In genomic region chr1:2820731-2821372, GRCh38 we compare ENCODE assay signal across 21 cellular contexts. TPM values are rescaled to one million over a fixed set of nuclear protein-coding genes. Genes with fewer than 3 reads are reported as not detected.
DNase-seq lines count a peak whose midpoint lies in the region; ATAC-seq and TF ChIP-seq lines count a peak whose summit lies in the region.
"Had no signal": no experiment of that assay in that cellular context is flagged by ENCODE, and none has a peak within 500 bp of the region (broad histone marks: within the 10 kb centered on the region; RNA-seq: fewer than 3 reads in every experiment).

No MANE protein-coding gene starts in this region.

- no peak overlapping the region for H3K4me2 ChIP-seq in osteoblast (ENCODE audit: insufficient read depth, low read length)
- H3K4me2 ChIP-seq: BLaER1 had no signal

- H2AFZ ChIP-seq in osteoblast (ENCODE audit: low read length): no peak overlapping the region
- H2AFZ ChIP-seq: GM23248 had no signal

- H3K9me3 ChIP-seq in right cardiac atrium (ENCODE audit: control insufficient read depth, low read length): no peaks in the 10 kb centered on the region
- no peaks in the 10 kb centered on the region for H3K9me3 ChIP-seq in osteoblast (ENCODE audit: low read depth, low read length)
- H3K9me3 ChIP-seq: BLaER1, Caco-2 had no signal

- no peaks in the 10 kb centered on the region for H4K20me1 ChIP-seq in osteoblast (ENCODE audit: insufficient read depth, low read length)

- H3K27me3 Mint-ChIP-seq in chondrocyte (ENCODE audit: low read depth): no peaks in the 10 kb centered on the region

- no peak for TF ChIP-seq CTCF in chondrocyte (IDR thresholded peaks at IDR 0.05)
- no peak for TF ChIP-seq CTCF in osteoblast (IDR thresholded peaks at IDR 0.05; ENCODE audit: extremely low read depth, low read depth, low read length)

- H3K4me3 Mint-ChIP-seq in chondrocyte (ENCODE audit: unreplicated experiment): no peak overlapping the region
- H3K4me3 Mint-ChIP-seq: B cell; CD4-positive, CD25-positive, alpha-beta regulatory T cell; CD8-positive, alpha-beta T cell had no signal

- intact Hi-C loops in Right ventricle myocardium inferior (cut with DNase I) (no loop called here), cardiac septum (cut with DNase I) (no loop called here), right cardiac atrium (cut with DNase I) (loop anchor here in 3 of 4 donors (5.0 to 10.0 kb wide), 2 partner anchors 594 to 601 kb away; no protein-coding TSS in a partner anchor)

- H3K4me3 ChIP-seq in right cardiac atrium (ENCODE audit: low read length) (no peak overlapping the region), osteoblast (ENCODE audit: insufficient read depth, low read length) (no peak overlapping the region)
- H3K4me3 ChIP-seq: BLaER1, GM12878, GM23248 had no signal

- H3K9me3 Mint-ChIP-seq in chondrocyte (ENCODE audit: low read depth): peaks cover 23% of the 10 kb centered on the region
- H3K9me3 Mint-ChIP-seq: CD4-positive, CD25-positive, alpha-beta regulatory T cell; CD8-positive, alpha-beta T cell had no signal

- no peaks in the 10 kb centered on the region for H3K36me3 ChIP-seq in osteoblast (ENCODE audit: insufficient read depth, low read length)
- H3K36me3 ChIP-seq: BLaER1 had no signal

- 68% methylated on average over 11 of the region's 11 CpGs for WGBS in right cardiac atrium

- ATAC-seq in Right ventricle myocardium inferior (no peak), right cardiac atrium (no peak)
- ATAC-seq: CD8-positive, alpha-beta T cell; GM12878 had no signal

- H3K79me2 ChIP-seq in osteoblast (ENCODE audit: insufficient read depth, low read length): no peaks in the 10 kb centered on the region

- H3K27ac ChIP-seq in right cardiac atrium (ENCODE audit: low read length): no peak overlapping the region
- H3K27ac ChIP-seq in osteoblast (ENCODE audit: low read depth, low read length): no peak overlapping the region
- H3K27ac ChIP-seq: 22Rv1, BLaER1, C4-2B, GM23248 had no signal

- no peaks in the 10 kb centered on the region for H3K4me1 ChIP-seq in right cardiac atrium (ENCODE audit: control insufficient read depth, insufficient read depth, low read length)
- H3K4me1 ChIP-seq in osteoblast (ENCODE audit: insufficient read depth, low read length): no peaks in the 10 kb centered on the region
- H3K4me1 ChIP-seq: Caco-2 had no signal

- H3K27me3 ChIP-seq in right cardiac atrium (ENCODE audit: control insufficient read depth, insufficient read depth): no peaks in the 10 kb centered on the region
- no peaks in the 10 kb centered on the region for H3K27me3 ChIP-seq in osteoblast (ENCODE audit: insufficient read depth, low read length)

- DNase-seq in Right ventricle myocardium inferior (ENCODE audit: missing footprints) (peak; percentile 43), cardiac septum (ENCODE audit: low spot score) (no peak), chondrocyte (ENCODE audit: low spot score) (peak; percentile 76), right cardiac atrium (peak in 2 of 3 donors; percentile 12 to 41), osteoblast (ENCODE audit: insufficient read length, low spot score, missing footprints) (peak; percentile 71), NCI-H2227 treated with DMSO at 0.1 percent for 48 hours (lab: John Stamatoyannopoulos, UW) (no peak), GF-D8 (lab: John Stamatoyannopoulos, UW) (no peak)
- DNase-seq in activated CD4-positive, alpha-beta T cell treated with anti-CD3 and anti-CD28 coated beads for 1 hour: no peak
- DNase-seq: Caco-2; CD4-positive, CD25-positive, alpha-beta regulatory T cell; CD8-positive, alpha-beta T cell; DMS153; DND-41; GM23248; H7; HCEC 1CT had no signal

- H3K36me3 Mint-ChIP-seq in chondrocyte (ENCODE audit: low read depth): no peaks in the 10 kb centered on the region
- H3K36me3 Mint-ChIP-seq: CD4-positive, CD25-positive, alpha-beta regulatory T cell; CD8-positive, alpha-beta T cell had no signal

- no peak overlapping the region for H3K27ac Mint-ChIP-seq in chondrocyte (ENCODE audit: unreplicated experiment)
- H3K27ac Mint-ChIP-seq: B cell; CD4-positive, CD25-positive, alpha-beta regulatory T cell; CD8-positive, alpha-beta T cell had no signal

- no peaks in the 10 kb centered on the region for H3K4me1 Mint-ChIP-seq in chondrocyte (ENCODE audit: low read depth)
- H3K4me1 Mint-ChIP-seq: B cell had no signal

RNA-seq across cellular contexts. Expression of gene TTC34, which starts 19.4 kb away (rescaled TPM):
- 0.70 TPM for total RNA-seq in Right ventricle myocardium inferior
- total RNA-seq in cardiac septum: 0.35 TPM
- 0.60 to 1.8 TPM (median 0.67 TPM) in 3 replicates for total RNA-seq in chondrocyte
- total RNA-seq in right cardiac atrium: 1 to 10 TPM in 2 of 4 donors, under 1 TPM in 2; 0.53 to 1.5 (median 0.94) TPM
- 0.27 TPM for polyA plus RNA-seq in right cardiac atrium
- 0.29 and 0.36 TPM in 2 replicates for total RNA-seq in osteoblast

Comparison
In these comparisons a context has a peak if more than half of its experiments do, and no peak if none do; other contexts are left out.
1. DNase-seq: peak in Right ventricle myocardium inferior (single experiment), chondrocyte (single experiment), right cardiac atrium (2 of 3) and osteoblast (single experiment); none in cardiac septum (single experiment), NCI-H2227 treated with DMSO at 0.1 percent for 48 hours (single experiment), activated CD4-positive, alpha-beta T cell treated with anti-CD3 and anti-CD28 coated beads for 1 hour (single experiment) and GF-D8 (single experiment).
2. intact Hi-C loops: an anchor here in right cardiac atrium (5.0 to 10.0 kb wide); none called in Right ventricle myocardium inferior and cardiac septum.